14 cellular contexts compared by ENCODE assay signal in genomic region chr4:26887143-26887542, GRCh38. TPM values are rescaled to one million over a fixed set of nuclear protein-coding genes. Genes with fewer than 3 reads are reported as not detected.
DNase-seq lines count a peak whose midpoint lies in the region; ATAC-seq and FAIRE-seq lines count a peak whose summit lies in the region.
"Had no signal": no experiment of that assay in that cellular context is flagged by ENCODE, and none has a peak within 500 bp of the region (broad histone marks: within the 10 kb centered on the region; RNA-seq: fewer than 3 reads in every experiment).

No MANE protein-coding gene starts in this region.

- ATAC-seq in activated CD8-positive, alpha-beta T cell treated with anti-CD3 and anti-CD28 coated beads, Interleukin-2, amount 10 ng/mL, durations not matched to agents 7 days and 5 days = peak; percentile 27
- peak; percentile 69 for ATAC-seq in left colon
- ATAC-seq in HG03520 (IDR thresholded peaks at IDR 0.05; ENCODE audit: unreplicated experiment) = no peak

- H3K4me1 Mint-ChIP-seq in activated CD8-positive, alpha-beta T cell treated with anti-CD3 and anti-CD28 coated beads, Interleukin-2, amount 10 ng/mL, durations not matched to agents 7 days and 5 days (ENCODE audit: low read depth) = peaks cover 79% of the 10 kb centered on the region

- no peak overlapping the region for H4K8ac ChIP-seq in neuronal stem cell (ENCODE audit: low read depth, low read length)

- H4K91ac ChIP-seq in neuronal stem cell (ENCODE audit: low read depth, low read length, poor library complexity) = no peak overlapping the region

- DNase-seq in CD1c-positive myeloid dendritic cell (ENCODE audit: extremely low spot score) = peak; percentile 44
- DNase-seq in GM18507 (ENCODE audit: extremely low spot score, insufficient read length, low read depth) = no peak
- no peak for DNase-seq in activated CD8-positive, alpha-beta T cell treated with anti-CD3 and anti-CD28 coated beads, Interleukin-2, amount 10 ng/mL, durations not matched to agents 7 days and 5 days
- DNase-seq in left colon = no peak
- DNase-seq in NCI-H82 treated with DMSO at 0.1 percent for 48 hours (lab: John Stamatoyannopoulos, UW; ENCODE audit: unreplicated experiment) = no peak
- no peak for DNase-seq in neuronal stem cell (ENCODE audit: low spot score)
- DNase-seq in ACHN = no peak
- DNase-seq: foreskin melanocyte, GM23248, lower lobe of right lung, NCI-H1694 treated with DMSO at 0.1 percent for 48 hours, NCI-H446 had no signal

- peaks cover 37% of the 10 kb centered on the region for H3K36me3 Mint-ChIP-seq in activated CD8-positive, alpha-beta T cell treated with anti-CD3 and anti-CD28 coated beads, Interleukin-2, amount 10 ng/mL, durations not matched to agents 7 days and 5 days (ENCODE audit: low read depth)

- no peak overlapping the region for H2BK15ac ChIP-seq in neuronal stem cell (ENCODE audit: low read length)

- CTCF ChIA-PET in activated CD8-positive, alpha-beta T cell treated with anti-CD3 and anti-CD28 coated beads, Interleukin-2, amount 10 ng/mL, durations not matched to agents 7 days and 5 days (lab: Charles Lee) = interaction anchor here (0.8 to 4.4 kb wide), 10 partner anchors 13 to 123 kb away, joined by 3 to 39 read pairs (median 8); partner anchors contain the start of gene STIM2

- H3K23ac ChIP-seq in neuronal stem cell (ENCODE audit: low read depth, low read length, poor library complexity) = no peak overlapping the region

- H3K4me2 ChIP-seq in neuronal stem cell (ENCODE audit: insufficient read depth, low read length, poor library complexity, severe bottlenecking) = no peak overlapping the region

- no peak overlapping the region for H2BK120ac ChIP-seq in neuronal stem cell (ENCODE audit: low read depth, low read length)

- H3K4me3 ChIP-seq in neuronal stem cell (ENCODE audit: low read length in 2 of 2) = no peak overlapping the region
- H3K4me3 ChIP-seq: GM23248, thoracic aorta had no signal

- H3K4me1 ChIP-seq in neuronal stem cell (ENCODE audit: control insufficient read depth in 2 of 2, insufficient read depth in 1 of 2, low read depth in 1 of 2, low read length in 2 of 2) = no peaks in the 10 kb centered on the region

- no CpG with 5 or more reads among the region's 3 CpGs for WGBS in neuronal stem cell (ENCODE audit: extremely low coverage in 2 of 2, insufficient read length in 2 of 2, insufficient replicate concordance in 1 of 2), 2 donors

- peak overlapping the region; percentile 90 for H3K27ac Mint-ChIP-seq in activated CD8-positive, alpha-beta T cell treated with anti-CD3 and anti-CD28 coated beads, Interleukin-2, amount 10 ng/mL, durations not matched to agents 7 days and 5 days

- H3K36me3 ChIP-seq in neuronal stem cell (replicated peaks in 1 of 2; ENCODE audit: control insufficient read depth in 2 of 2, insufficient read depth in 2 of 2, low read length in 2 of 2) = no peaks in the 10 kb centered on the region
- H3K36me3 ChIP-seq: lower lobe of right lung, thoracic aorta had no signal

- no peak overlapping the region for H3K4ac ChIP-seq in neuronal stem cell (ENCODE audit: low read length)

- H3K9ac ChIP-seq in neuronal stem cell (ENCODE audit: low read depth, low read length, poor library complexity) = no peak overlapping the region
- H3K9ac ChIP-seq: GM23248 had no signal

- peaks cover 0 to 9% of the 10 kb centered on the region in 2 donors for H3K9me3 ChIP-seq in neuronal stem cell (replicated peaks in 1 of 2; ENCODE audit: control insufficient read depth in 2 of 2, insufficient read depth in 1 of 2, low read depth in 1 of 2, low read length in 2 of 2)
- H3K9me3 ChIP-seq: lower lobe of right lung, thoracic aorta had no signal

- in situ Hi-C loops in ACHN (cut with HindIII; ENCODE audit: low pct_ligation_motif_present, low pct_unique_long_range_greater_than_20kb, low sequenced_read_pairs) = no loop called here

- H3K27ac ChIP-seq in neuronal stem cell (replicated peaks; ENCODE audit: low read length) = no peak overlapping the region
- H3K27ac ChIP-seq: GM23248, thoracic aorta had no signal

- FAIRE-seq in GM18507 (lab: Jason Lieb, UNC) = peak; percentile 60

- H2AK5ac ChIP-seq in neuronal stem cell (ENCODE audit: low read depth, low read length) = no peak overlapping the region

- no peak overlapping the region for H3K18ac ChIP-seq in neuronal stem cell (ENCODE audit: low read length)

- no peaks in the 10 kb centered on the region for H3K27me3 Mint-ChIP-seq in activated CD8-positive, alpha-beta T cell treated with anti-CD3 and anti-CD28 coated beads, Interleukin-2, amount 10 ng/mL, durations not matched to agents 7 days and 5 days (ENCODE audit: low read depth)

- POLR2A ChIA-PET in activated CD8-positive, alpha-beta T cell treated with anti-CD3 and anti-CD28 coated beads, Interleukin-2, amount 10 ng/mL, durations not matched to agents 7 days and 5 days (lab: Charles Lee) = interaction anchor here (0.6 to 5.8 kb wide), 8 partner anchors 13 to 107 kb away, joined by 3 to 125 read pairs (median 7); partner anchors contain the start of gene STIM2

- no peaks in the 10 kb centered on the region for H3K27me3 ChIP-seq in neuronal stem cell (ENCODE audit: control insufficient read depth in 3 of 3, insufficient read depth in 3 of 3, low read depth in 1 of 3, low read length in 3 of 3)

- H2AFZ ChIP-seq in neuronal stem cell (ENCODE audit: low read length) = no peak overlapping the region
- H2AFZ ChIP-seq: GM23248 had no signal

- H3K4me3 Mint-ChIP-seq in activated CD8-positive, alpha-beta T cell treated with anti-CD3 and anti-CD28 coated beads, Interleukin-2, amount 10 ng/mL, durations not matched to agents 7 days and 5 days = peak overlapping the region; percentile 67

- no peak overlapping the region for H2BK5ac ChIP-seq in neuronal stem cell (ENCODE audit: low read length)

- peaks cover 2% of the 10 kb centered on the region for H3K79me1 ChIP-seq in neuronal stem cell (ENCODE audit: low read depth, low read length)

- no peak overlapping the region for H2BK12ac ChIP-seq in neuronal stem cell (ENCODE audit: low read length)

- intact Hi-C loops in left colon (cut with DNase I, micrococcal nuclease) = no loop called here

- H3K14ac ChIP-seq in neuronal stem cell (ENCODE audit: low read length) = no peak overlapping the region

- H3K9me3 Mint-ChIP-seq in activated CD8-positive, alpha-beta T cell treated with anti-CD3 and anti-CD28 coated beads, Interleukin-2, amount 10 ng/mL, durations not matched to agents 7 days and 5 days (ENCODE audit: insufficient read depth) = peaks cover 12% of the 10 kb centered on the region

RNA-seq across cellular contexts. Expression of gene STIM2, which starts 26.5 kb away (rescaled TPM):
- 10 to 100 TPM; 52.3 to 53.3 TPM for total RNA-seq in activated CD8-positive, alpha-beta T cell treated with anti-CD3 and anti-CD28 coated beads, Interleukin-2, amount 10 ng/mL, durations not matched to agents 7 days and 5 days
- total RNA-seq in left colon = 10 to 100 TPM; 27.2 to 28.4 TPM
- polyA plus RNA-seq in neuronal stem cell (2013, experiment 1 of 2) = 23.4 TPM
- polyA plus RNA-seq in neuronal stem cell (2013, experiment 2 of 2) = 23.3 TPM
